10 cellular contexts compared by ENCODE assay signal in genomic region chr15:77457619-77458265, GRCh38. TPM values are rescaled to one million over a fixed set of nuclear protein-coding genes. Genes with fewer than 3 reads are reported as not detected.
DNase-seq lines count a peak whose midpoint lies in the region; ATAC-seq and TF ChIP-seq lines count a peak whose summit lies in the region.
"Had no signal": no experiment of that assay in that cellular context is flagged by ENCODE, and none has a peak within 500 bp of the region (broad histone marks: within the 10 kb centered on the region; RNA-seq: fewer than 3 reads in every experiment).

No MANE protein-coding gene starts in this region.

- intact Hi-C loops in natural killer cell (cut with micrococcal nuclease): no loop called here

- peak overlapping the region; percentile 39; the same call in 1 of the 2 replicates for H3K27ac ChIP-seq in DND-41 (ENCODE audit: low read length)
- peak overlapping the region; percentile 95 for H3K27ac ChIP-seq in MM.1S (ENCODE audit: low read length)
- H3K27ac ChIP-seq: neutrophil had no signal

- H3K9me3 ChIP-seq in DND-41 (ENCODE audit: insufficient read depth, low read length, severe bottlenecking) (no peaks in the 10 kb centered on the region), MM.1S (replicated peaks; ENCODE audit: insufficient read depth, low read length) (no peaks in the 10 kb centered on the region)
- H3K9me3 ChIP-seq: neutrophil had no signal

- H3K27me3 ChIP-seq in DND-41 (ENCODE audit: insufficient read depth, low read length, poor library complexity) (no peaks in the 10 kb centered on the region), MM.1S (replicated peaks; ENCODE audit: insufficient read depth, low read length) (no peaks in the 10 kb centered on the region)
- H3K27me3 ChIP-seq: neutrophil had no signal

- ATAC-seq in DND-41 (ENCODE audit: insufficient read depth, low read depth): peak; percentile 92
- ATAC-seq in natural killer cell: no peak
- no peak for ATAC-seq in HG03460 (IDR thresholded peaks at IDR 0.05; ENCODE audit: unreplicated experiment)
- ATAC-seq in activated CD4-positive, CD25-positive, alpha-beta regulatory T cell treated with anti-CD3 and anti-CD28 coated beads, Interleukin-2, amount 50 U/mL, for 24 hours: no peak
- ATAC-seq in HG03565 (IDR thresholded peaks at IDR 0.05; ENCODE audit: unreplicated experiment): no peak

- H3K27ac Mint-ChIP-seq in natural killer cell: peak overlapping the region; percentile 14 to 32

- no peak overlapping the region for H2AFZ ChIP-seq in DND-41 (ENCODE audit: low read depth, low read length)
- no peak overlapping the region for H2AFZ ChIP-seq in MM.1S (ENCODE audit: low read length)

- no peaks in the 10 kb centered on the region for H3K27me3 Mint-ChIP-seq in natural killer cell (ENCODE audit: low read depth in 2 of 2)

- H3K4me3 ChIP-seq in DND-41 (ENCODE audit: low read depth in 1 of 2, low read length in 2 of 2) (no peak overlapping the region), MM.1S (ENCODE audit: low read length) (peak overlapping the region; percentile 25), cardiac fibroblast (replicated peaks in 1 of 2; ENCODE audit: low read depth in 2 of 2, low read length in 2 of 2) (no peak overlapping the region)

- TF ChIP-seq CTCF in DND-41 (IDR thresholded peaks at IDR 0.05; ENCODE audit: borderline replicate concordance, extremely low read depth, low read length, poor library complexity, severe bottlenecking) (no peak), MM.1S (IDR thresholded peaks at IDR 0.05; ENCODE audit: low read length) (no peak), cardiac fibroblast (IDR thresholded peaks at IDR 0.05; ENCODE audit: low read depth, low read length) (no peak), natural killer cell (IDR thresholded peaks at IDR 0.05) (no peak)

- H3K9ac ChIP-seq in DND-41 (ENCODE audit: low read depth, low read length) (no peak overlapping the region), MM.1S (ENCODE audit: low read length) (peak overlapping the region; percentile 48)

- peaks cover 28% of the 10 kb centered on the region for H3K36me3 ChIP-seq in DND-41 (ENCODE audit: insufficient read depth, low read length)
- no peaks in the 10 kb centered on the region for H3K36me3 ChIP-seq in MM.1S (replicated peaks; ENCODE audit: insufficient read depth, low read length)

- peaks cover 28% of the 10 kb centered on the region for H3F3A ChIP-seq in MM.1S (ENCODE audit: insufficient read depth, low read length)

- H3K9me3 Mint-ChIP-seq in natural killer cell: no peaks in the 10 kb centered on the region

- H3K4me2 ChIP-seq in DND-41 (ENCODE audit: insufficient read depth, low read length) (peak overlapping the region; percentile 7; the same call in 1 of the 2 replicates), MM.1S (ENCODE audit: low read depth, low read length) (peak overlapping the region; percentile 71)

- H3K4me1 Mint-ChIP-seq in natural killer cell: peaks cover 23 to 31% of the 10 kb centered on the region in 2 donors

- H3K4me1 ChIP-seq in DND-41 (ENCODE audit: insufficient read depth, low read length) (peaks cover 25% of the 10 kb centered on the region), MM.1S (ENCODE audit: low read length) (peaks cover 36% of the 10 kb centered on the region)

- H4K20me1 ChIP-seq in DND-41 (ENCODE audit: insufficient read depth, low read length) (no peaks in the 10 kb centered on the region), MM.1S (ENCODE audit: insufficient read depth, low read length) (no peaks in the 10 kb centered on the region)

- H3K4me3 Mint-ChIP-seq in natural killer cell: no peak overlapping the region

- H3K79me2 ChIP-seq in DND-41 (ENCODE audit: insufficient read depth, low read length) (0 out of 2 replicates have a peak, but pooled peaks cover 3% of the 10 kb centered on the region), MM.1S (ENCODE audit: low read length) (peaks cover 16% of the 10 kb centered on the region)

- no peaks in the 10 kb centered on the region for H3K9me2 ChIP-seq in MM.1S (replicated peaks; ENCODE audit: insufficient read depth, low read length)

- DNase-seq in DND-41 (peak; percentile 26), MM.1S (peak; percentile 87), cardiac fibroblast (ENCODE audit: low read depth in 2 of 2) (peak; percentile 52 to 56), natural killer cell (no peak)
- DNase-seq in activated CD4-positive, alpha-beta T cell treated with anti-CD3 and anti-CD28 coated beads for 1 hour: no peak
- DNase-seq: GDM1 had no signal

- H3K36me3 Mint-ChIP-seq in natural killer cell: peaks cover 15% of the 10 kb centered on the region

RNA-seq across cellular contexts. Expression of gene HMG20A, which starts 37.1 kb away (rescaled TPM):
- 10 to 100 TPM; 48.4 to 71.0 (median 53.9) TPM for total RNA-seq in natural killer cell

RNA-seq across cellular contexts. Expression of gene PEAK1, which starts 37.8 kb away (rescaled TPM):
- 10 to 100 TPM; 59.3 to 73.9 (median 69.1) TPM for total RNA-seq in natural killer cell

Comparison
In these comparisons a context has a peak if more than half of its experiments do, and no peak if none do; other contexts are left out.
1. DNase-seq: peak in DND-41 (single experiment), MM.1S (single experiment) and cardiac fibroblast (2 of 2); none in natural killer cell (single experiment) and activated CD4-positive, alpha-beta T cell treated with anti-CD3 and anti-CD28 coated beads for 1 hour (single experiment).